Comparison of ENCODE assay signal across 9 cellular contexts in genomic region chr15:62068071-62068786, GRCh38. TPM values are rescaled to one million over a fixed set of nuclear protein-coding genes. Genes with fewer than 3 reads are reported as not detected.
DNase-seq lines count a peak whose midpoint lies in the region; ATAC-seq and TF ChIP-seq lines count a peak whose summit lies in the region.
"Had no signal": no experiment of that assay in that cellular context is flagged by ENCODE, and none has a peak within 500 bp of the region (broad histone marks: within the 10 kb centered on the region; RNA-seq: fewer than 3 reads in every experiment).

No MANE protein-coding gene starts in this region.

- DNase-seq in BJ (ENCODE audit: low read depth) (no peak), SK-N-DZ (ENCODE audit: low spot score) (peak; percentile 25), body of pancreas (peak; percentile 59 to 72 (median 64)), iris pigment epithelial cell (ENCODE audit: low read depth) (peak; percentile 41), smooth muscle cell (lab: John Stamatoyannopoulos, UW; ENCODE audit: unreplicated experiment) (no peak), GM19240 (ENCODE audit: insufficient read length, low spot score) (no peak)

- H3K9me3 ChIP-seq in body of pancreas, result no peaks in the 10 kb centered on the region
- no peaks in the 10 kb centered on the region for H3K9me3 ChIP-seq in smooth muscle cell (replicated peaks; ENCODE audit: low read depth)

- TF ChIP-seq CTCF in BJ (IDR thresholded peaks at IDR 0.05; ENCODE audit: insufficient read depth, low read depth, low read length) (peak; percentile 9; the same call in 1 of the 2 replicates), body of pancreas (IDR thresholded peaks at IDR 0.05) (peak in 5 of 7 experiments; percentile 10 to 43 (median 29)), smooth muscle cell (IDR thresholded peaks at IDR 0.05; ENCODE audit: borderline replicate concordance, insufficient read depth, poor library complexity, severe bottlenecking) (no peak)

- 0 to 1% methylated on average over 27 to 71 of the region's 102 CpGs for WGBS in body of pancreas, 2 donors
- WGBS in smooth muscle cell (ENCODE audit: low lambda C conversion rate), result 6% methylated on average over 67 of the region's 102 CpGs

- no peaks in the 10 kb centered on the region for H3K79me2 ChIP-seq in smooth muscle cell (ENCODE audit: low read depth)

- peaks cover 42% of the 10 kb centered on the region for H3K4me1 ChIP-seq in body of pancreas
- H3K4me1 ChIP-seq in smooth muscle cell (ENCODE audit: low read depth), result peaks cover 5% of the 10 kb centered on the region

- no peak overlapping the region for H2AFZ ChIP-seq in smooth muscle cell (ENCODE audit: low read depth)

- peak; percentile 39 for ATAC-seq in GM21360 (IDR thresholded peaks at IDR 0.05; ENCODE audit: unreplicated experiment)
- peak; percentile 49 for ATAC-seq in body of pancreas
- no peak for ATAC-seq in GM21447 (IDR thresholded peaks at IDR 0.05; ENCODE audit: unreplicated experiment)

- H3K36me3 ChIP-seq in BJ (ENCODE audit: control insufficient read depth, insufficient read depth, low read length) (no peaks in the 10 kb centered on the region), body of pancreas (replicated peaks in 1 of 2; ENCODE audit: insufficient read depth in 1 of 2, low read depth in 2 of 2) (no peaks in the 10 kb centered on the region), smooth muscle cell (ENCODE audit: low read depth) (no peaks in the 10 kb centered on the region)

- peak overlapping the region; percentile 35 for H3K4me3 ChIP-seq in BJ (ENCODE audit: low read depth, low read length)
- peak overlapping the region; percentile 8 to 33 for H3K4me3 ChIP-seq in body of pancreas
- peak overlapping the region; percentile 44 for H3K4me3 ChIP-seq in smooth muscle cell

- H3K27ac ChIP-seq in body of pancreas (peak overlapping the region; percentile 80 to 91 (median 89)), smooth muscle cell (ENCODE audit: low read depth) (no peak overlapping the region)

- no peaks in the 10 kb centered on the region for H3F3A ChIP-seq in smooth muscle cell (ENCODE audit: low read depth)

- CTCF ChIA-PET in BJ (lab: Yijun Ruan, JAX), result no interaction called here

- H3K27me3 ChIP-seq in BJ (ENCODE audit: control insufficient read depth, insufficient read depth, low read length) (peaks cover 16% of the 10 kb centered on the region), body of pancreas (no peaks in the 10 kb centered on the region), smooth muscle cell (ENCODE audit: low read depth) (peaks cover 61% of the 10 kb centered on the region)

- peak; percentile 50 to 56 (median 51) for TF ChIP-seq POLR2A in body of pancreas (IDR thresholded peaks at IDR 0.05)

- H3K9ac ChIP-seq in smooth muscle cell (ENCODE audit: low read depth), result no peak overlapping the region

- H4K20me1 ChIP-seq in smooth muscle cell (ENCODE audit: low read depth), result no peaks in the 10 kb centered on the region

- POLR2A ChIA-PET in BJ (lab: Charles Lee), result no interaction called here

- H3K4me2 ChIP-seq in smooth muscle cell, result peak overlapping the region; percentile 81

- intact Hi-C loops in body of pancreas (cut with DNase I), result no loop called here

RNA-seq across cellular contexts. Expression of gene C2CD4A, which starts 1.5 kb away (rescaled TPM):
- polyA plus RNA-seq in BJ (2011; rRNA removed), result not detected in 2 replicates
- polyA minus RNA-seq in BJ (2011; rRNA and poly(A)+ RNA removed), result not detected in 2 replicates
- polyA plus RNA-seq in SK-N-DZ (2014; cell fraction: cytosol; rRNA removed), result 0.30 TPM in 1 of 2 replicates, not detected in the other
- 0.20 TPM in 1 of 2 replicates, not detected in the other for polyA plus RNA-seq in SK-N-DZ (2014; cell fraction: nucleus; rRNA removed)
- 1 to 10 TPM; 1.6 to 2.1 TPM for total RNA-seq in body of pancreas
- total RNA-seq in smooth muscle cell, result 0.13 TPM in 1 of 2 replicates, not detected in the other
- polyA plus RNA-seq in smooth muscle cell, result 0.35 and 0.66 TPM in 2 replicates
- total RNA-seq: HT1080 had no signal

RNA-seq across cellular contexts. Expression of gene VPS13C, which starts 8.0 kb away (rescaled TPM):
- polyA plus RNA-seq in BJ (2011; rRNA removed) (6.0 and 13.5 TPM in 2 replicates), smooth muscle cell (2.8 and 6.2 TPM in 2 replicates)
- polyA minus RNA-seq in BJ (2011; rRNA and poly(A)+ RNA removed), result 30.9 and 38.2 TPM in 2 replicates
- 11.1 and 13.0 TPM in 2 replicates for polyA plus RNA-seq in SK-N-DZ (2014; cell fraction: cytosol; rRNA removed)
- polyA plus RNA-seq in SK-N-DZ (2014; cell fraction: nucleus; rRNA removed), result 32.0 and 57.0 TPM in 2 replicates
- total RNA-seq in body of pancreas (10 to 100 TPM; 67.2 to 68.6 TPM), smooth muscle cell (33.8 and 36.9 TPM in 2 replicates)

Comparison
In these comparisons a context has a peak if more than half of its experiments do, and no peak if none do; other contexts are left out.
1. DNase-seq: peak in SK-N-DZ (single experiment), body of pancreas (4 of 4) and iris pigment epithelial cell (single experiment); none in BJ (single experiment), smooth muscle cell (single experiment) and GM19240 (single experiment).
2. Peak in every context shown above with its lines, with median percentiles within 50 percentile points of each other: H3K4me3 ChIP-seq.